Comparison of ENCODE assay signal across 8 cellular contexts in the genomic region with DNA sequence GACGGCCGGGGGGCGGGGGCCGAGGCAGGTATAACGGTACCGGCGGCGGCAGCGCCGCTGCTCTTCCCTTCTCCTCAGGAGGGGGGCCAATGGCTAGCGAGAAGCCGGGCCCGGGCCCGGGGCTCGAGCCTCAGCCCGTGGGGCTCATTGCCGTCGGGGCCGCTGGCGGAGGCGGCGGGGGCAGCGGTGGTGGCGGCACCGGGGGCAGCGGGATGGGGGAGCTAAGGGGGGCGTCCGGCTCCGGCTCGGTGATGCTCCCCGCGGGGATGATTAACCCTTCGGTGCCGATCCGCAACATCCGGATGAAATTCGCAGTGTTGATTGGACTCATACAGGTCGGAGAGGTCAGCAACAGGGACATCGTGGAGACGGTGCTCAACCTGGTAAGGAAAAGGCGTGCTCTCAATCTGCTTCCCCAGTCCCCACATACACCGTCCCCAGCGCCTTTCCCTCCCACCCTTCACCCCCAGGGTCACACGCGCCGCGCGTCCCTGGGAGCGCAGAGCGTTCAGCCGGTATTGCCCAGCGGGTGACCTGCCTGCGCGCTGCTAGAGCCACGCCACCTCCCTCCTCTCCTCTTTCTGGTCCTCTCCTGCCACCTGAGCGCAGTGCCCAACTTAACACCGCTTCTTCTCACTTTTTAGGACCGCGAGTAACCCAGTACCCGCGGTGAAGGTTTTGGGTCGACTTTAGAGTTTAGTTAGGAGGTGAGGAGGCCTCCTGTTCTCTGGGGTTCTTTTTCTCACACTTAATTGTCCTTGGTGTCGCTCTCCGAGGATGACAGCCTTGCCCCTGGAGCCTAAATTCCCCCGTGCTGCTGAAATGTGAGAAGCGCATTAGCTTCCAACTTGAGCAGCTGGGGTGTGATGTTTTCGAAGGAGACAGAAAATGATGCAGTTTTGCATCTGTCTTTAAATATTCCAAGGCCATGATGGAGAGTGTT. TPM values are rescaled to one million over a fixed set of nuclear protein-coding genes. Genes with fewer than 3 reads are reported as not detected.
DNase-seq lines count a peak whose midpoint lies in the region; ATAC-seq and TF ChIP-seq lines count a peak whose summit lies in the region.

No MANE protein-coding gene starts in this region.

- H3K27ac ChIP-seq in DOHH2 (ENCODE audit: low read depth, low read length) (no peak overlapping the region), heart right ventricle (peak overlapping the region; percentile 54 to 85 (median 78)), trophoblast cell (ENCODE audit: low read depth, low read length) (no peak overlapping the region)

- H3K4me2 ChIP-seq in DOHH2 (ENCODE audit: low read length) (peak overlapping the region; percentile 89), trophoblast cell (ENCODE audit: low read length) (peak overlapping the region; percentile 65)

- no peaks in the 10 kb centered on the region for H3K9me2 ChIP-seq in DOHH2 (replicated peaks; ENCODE audit: control insufficient read depth, low read length)

- H3K4ac ChIP-seq in trophoblast cell (ENCODE audit: low read depth, low read length): no peak overlapping the region

- H3K36me3 Mint-ChIP-seq in activated naive CD4-positive, alpha-beta T cell treated with anti-CD3 and anti-CD28 coated beads, Interleukin-2, amount 50 U/mL, for 24 hours: no peaks in the 10 kb centered on the region

- peak; percentile 17 for DNase-seq in NCI-H1694 (lab: John Stamatoyannopoulos, UW)
- DNase-seq in heart right ventricle: peak; percentile 21 to 26
- no peak for DNase-seq in trophoblast cell
- no peak for DNase-seq in middle frontal gyrus (ENCODE audit: extremely low spot score, low spot score)
- no peak for DNase-seq in cortex of kidney (lab: John Stamatoyannopoulos, UW)

- H3K4me3 Mint-ChIP-seq in activated naive CD4-positive, alpha-beta T cell treated with anti-CD3 and anti-CD28 coated beads, Interleukin-2, amount 50 U/mL, for 24 hours: peak overlapping the region; percentile 86

- H2AK5ac ChIP-seq in trophoblast cell (ENCODE audit: low read length): no peak overlapping the region

- no peak overlapping the region for H2BK12ac ChIP-seq in trophoblast cell (ENCODE audit: low read length)

- H3K27me3 Mint-ChIP-seq in activated naive CD4-positive, alpha-beta T cell treated with anti-CD3 and anti-CD28 coated beads, Interleukin-2, amount 50 U/mL, for 24 hours: peaks cover 35% of the 10 kb centered on the region

- H3K36me3 ChIP-seq in DOHH2 (ENCODE audit: control insufficient read depth, low read length): no peaks in the 10 kb centered on the region
- H3K36me3 ChIP-seq in heart right ventricle: no peaks in the 10 kb centered on the region
- no peaks in the 10 kb centered on the region for H3K36me3 ChIP-seq in trophoblast cell (ENCODE audit: control insufficient read depth in 1 of 2, insufficient read depth in 2 of 2, low read length in 2 of 2)

- 0 out of 2 replicates have a peak, but pooled peaks cover 4% of the 10 kb centered on the region for H4K20me1 ChIP-seq in DOHH2 (ENCODE audit: control insufficient read depth, insufficient read depth, low read depth, low read length)

- peak; percentile 22 for ATAC-seq in GM21717 (IDR thresholded peaks at IDR 0.05; ENCODE audit: unreplicated experiment)
- peak in 7 of 8 donors; percentile 69 to 81 (median 76) for ATAC-seq in heart right ventricle

- H3K27me3 ChIP-seq in DOHH2 (ENCODE audit: control insufficient read depth, low read length) (no peaks in the 10 kb centered on the region), heart right ventricle (peaks cover 0 to 23% (median 0%) of the 10 kb centered on the region in 7 donors), trophoblast cell (ENCODE audit: insufficient read depth, low read length) (peaks cover 16% of the 10 kb centered on the region)

- no peak overlapping the region for H2BK5ac ChIP-seq in trophoblast cell (ENCODE audit: low read depth, low read length, poor library complexity)

- H3K4me3 ChIP-seq in DOHH2 (ENCODE audit: low read length) (peak overlapping the region; percentile 75), heart right ventricle (peak overlapping the region; percentile 79 to 96 (median 86)), trophoblast cell (ENCODE audit: low read depth, low read length) (peak overlapping the region; percentile 90)

- peak overlapping the region; percentile 40 for H3K9ac ChIP-seq in trophoblast cell (ENCODE audit: low read length)

- H4K12ac ChIP-seq in trophoblast cell (ENCODE audit: low read depth, low read length): no peak overlapping the region

- no peak overlapping the region for H3K23ac ChIP-seq in trophoblast cell (ENCODE audit: low read length)

- H3K79me1 ChIP-seq in trophoblast cell (ENCODE audit: low read length): no peaks in the 10 kb centered on the region

- peaks cover 5% of the 10 kb centered on the region; the same call in 1 of the 2 replicates for H3F3A ChIP-seq in DOHH2 (ENCODE audit: control insufficient read depth, insufficient read depth)

- no peaks in the 10 kb centered on the region for H3K9me3 Mint-ChIP-seq in activated naive CD4-positive, alpha-beta T cell treated with anti-CD3 and anti-CD28 coated beads, Interleukin-2, amount 50 U/mL, for 24 hours

- H3K9me3 ChIP-seq in DOHH2 (ENCODE audit: control insufficient read depth, insufficient read depth, low read length): no peaks in the 10 kb centered on the region
- H3K9me3 ChIP-seq in heart right ventricle: no peaks in the 10 kb centered on the region
- H3K9me3 ChIP-seq in trophoblast cell (ENCODE audit: insufficient read depth, low read depth, low read length): peaks cover 2% of the 10 kb centered on the region

- H4K8ac ChIP-seq in trophoblast cell (ENCODE audit: low read depth, low read length): peak overlapping the region; percentile 80

- intact Hi-C loops in heart right ventricle (cut with DNase I): loop anchor here in 5 of 10 donors (5.0 to 10.0 kb wide), 5 partner anchors 61 to 598 kb away; no protein-coding TSS in a partner anchor

- H3K4me1 Mint-ChIP-seq in activated naive CD4-positive, alpha-beta T cell treated with anti-CD3 and anti-CD28 coated beads, Interleukin-2, amount 50 U/mL, for 24 hours: peaks cover 16% of the 10 kb centered on the region

- peaks cover 46% of the 10 kb centered on the region for H3K4me1 ChIP-seq in DOHH2 (ENCODE audit: control insufficient read depth, low read length)
- peaks cover 0 to 34% (median 25%) of the 10 kb centered on the region in 9 donors for H3K4me1 ChIP-seq in heart right ventricle
- peaks cover 4 to 12% of the 10 kb centered on the region in 2 experiments for H3K4me1 ChIP-seq in trophoblast cell (ENCODE audit: control insufficient read depth in 1 of 2, insufficient read depth in 2 of 2, low read length in 2 of 2)

- H2BK120ac ChIP-seq in trophoblast cell (ENCODE audit: insufficient read depth, low read length, poor library complexity): no peak overlapping the region

- H3K27ac Mint-ChIP-seq in activated naive CD4-positive, alpha-beta T cell treated with anti-CD3 and anti-CD28 coated beads, Interleukin-2, amount 50 U/mL, for 24 hours: no peak overlapping the region

- no peak overlapping the region for H3K18ac ChIP-seq in trophoblast cell (ENCODE audit: low read length)

- H2AFZ ChIP-seq in trophoblast cell (ENCODE audit: insufficient read depth, low read length, poor library complexity): peak overlapping the region; percentile 61

- 1 to 2% methylated on average over 57 to 67 of the region's 67 CpGs for whole genome bisulfite sequencing in heart right ventricle, 2 donors
- no CpG with 5 or more reads among the region's 67 CpGs for WGBS in trophoblast cell (ENCODE audit: extremely low coverage, insufficient coverage, insufficient read length)

- H3K79me2 ChIP-seq in DOHH2 (ENCODE audit: control insufficient read depth, low read length) (peaks cover 47% of the 10 kb centered on the region), trophoblast cell (ENCODE audit: control insufficient read depth, insufficient read depth, low read length, poor library complexity) (no peaks in the 10 kb centered on the region)

- H4K91ac ChIP-seq in trophoblast cell (ENCODE audit: low read depth, low read length): no peak overlapping the region

- TF ChIP-seq CTCF in DOHH2 (IDR thresholded peaks at IDR 0.05; ENCODE audit: low read depth, low read length, poor library complexity, severe bottlenecking) (peak; percentile 11), heart right ventricle (IDR thresholded peaks at IDR 0.05) (peak in 2 of 9 donors; percentile 10 to 11)

- H3K14ac ChIP-seq in trophoblast cell (ENCODE audit: low read length): no peak overlapping the region

RNA-seq across cellular contexts. Expression of a gene that starts 0.9 kb away (rescaled TPM):
- 10 to 100 TPM; 18.4 to 30.6 (median 26.3) TPM for total RNA-seq in heart right ventricle
- polyA plus RNA-seq in heart right ventricle: 1 to 10 TPM; 4.3 to 6.3 TPM
- polyA plus RNA-seq in trophoblast cell (2013): 0.43 and 0.49 TPM in 2 replicates

Comparison
In these comparisons a context has a peak if more than half of its experiments do, and no peak if none do; other contexts are left out.
1. H3K27ac ChIP-seq: peak in heart right ventricle (10 of 10); none in DOHH2 (single experiment) and trophoblast cell (single experiment).
2. DNase-seq: peak in NCI-H1694 (single experiment) and heart right ventricle (2 of 2); none in trophoblast cell (0 of 2), middle frontal gyrus (single experiment) and cortex of kidney (single experiment).
3. Peak in every context shown above with its lines, with median percentiles within 50 percentile points of each other: H3K4me3 ChIP-seq.